ENCODE assay signal across 1 cellular context in the genomic region with DNA sequence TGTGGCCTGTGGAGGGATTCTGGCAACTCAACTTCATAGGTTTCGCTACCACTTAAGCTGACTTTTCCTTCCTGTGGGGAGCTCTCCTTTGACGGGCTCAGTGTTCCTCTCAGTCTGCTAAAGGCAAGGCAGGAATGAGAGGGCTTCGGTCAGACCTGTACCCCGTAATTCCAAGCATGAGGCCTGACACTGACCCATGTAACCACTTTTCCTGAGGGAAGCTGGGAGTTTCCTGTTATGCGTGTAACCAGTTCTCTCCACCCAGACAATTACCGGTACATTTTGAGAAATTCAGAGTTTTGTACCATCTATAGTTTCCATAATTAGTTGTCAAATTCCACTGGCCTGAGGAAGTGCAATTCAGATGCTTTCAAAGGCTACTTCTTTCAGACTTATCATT.
TF ChIP-seq lines count a peak whose summit lies in the region.

No MANE protein-coding gene starts in this region.

TF ChIP-seq in GM23338, 12 proteins besides CTCF, POLR2A, EP300 and RAD21 (continued from another document):
- TF ChIP-seq ZNF462 (CRISPR knock-in tag; IDR thresholded peaks at IDR 0.05): no peak
- TF ChIP-seq STAT1 (IDR thresholded peaks at IDR 0.05; ENCODE audit: unreplicated experiment): no peak
- TF ChIP-seq NANOG (IDR thresholded peaks at IDR 0.05; ENCODE audit: borderline replicate concordance): no peak
- no peak for TF ChIP-seq POLR2AphosphoS5 (IDR thresholded peaks at IDR 0.05; ENCODE audit: low read depth)
TF ChIP-seq in GM23338: peak in this region for 0.
